In the genomic region with DNA sequence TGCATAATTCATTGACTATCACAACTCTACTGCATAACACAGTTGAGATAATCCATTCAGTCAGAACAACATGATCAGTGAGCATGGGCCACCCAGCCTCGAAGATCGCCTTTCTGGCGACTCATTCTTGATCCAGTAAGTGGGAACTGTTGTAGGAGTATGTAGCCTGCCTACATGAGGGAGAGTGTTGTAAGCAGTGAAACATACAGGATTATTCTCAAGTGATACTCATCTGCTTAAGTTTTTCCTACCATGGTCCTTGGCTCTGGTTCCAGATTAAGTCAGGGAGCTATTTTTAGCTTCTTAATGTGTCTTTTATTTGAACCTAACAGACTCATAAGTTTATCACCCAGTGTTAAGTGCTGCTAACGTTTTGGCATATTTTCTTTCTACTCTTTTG, we compare ENCODE assay signal across 14 cellular contexts. TPM values are rescaled to one million over a fixed set of nuclear protein-coding genes. Genes with fewer than 3 reads are reported as not detected.
DNase-seq lines count a peak whose midpoint lies in the region; TF ChIP-seq lines count a peak whose summit lies in the region.
"Had no signal": no experiment of that assay in that cellular context is flagged by ENCODE, and none has a peak within 500 bp of the region (broad histone marks: within the 10 kb centered on the region; RNA-seq: fewer than 3 reads in every experiment).

No MANE protein-coding gene starts in this region.

- no peaks in the 10 kb centered on the region for H3K27me3 ChIP-seq in Loucy (ENCODE audit: insufficient read depth, low read length, poor library complexity, severe bottlenecking)
- no peaks in the 10 kb centered on the region for H3K27me3 ChIP-seq in endodermal cell (ENCODE audit: control insufficient read depth, insufficient read depth, low read length, poor library complexity, severe bottlenecking)
- H3K27me3 ChIP-seq: esophagus squamous epithelium had no signal

- peak overlapping the region; percentile 3 for H3K4me2 ChIP-seq in Loucy (ENCODE audit: low read depth, low read length, poor library complexity, severe bottlenecking)
- H3K4me2 ChIP-seq: PC-9 had no signal

- peaks cover 14% of the 10 kb centered on the region for H3K4me1 ChIP-seq in Loucy (ENCODE audit: insufficient read depth, low read length, poor library complexity, severe bottlenecking)
- H3K4me1 ChIP-seq in endodermal cell (ENCODE audit: control insufficient read depth, insufficient read depth, low read length), result no peaks in the 10 kb centered on the region

- H3K36me3 Mint-ChIP-seq in endodermal cell (ENCODE audit: low read depth), result peaks cover 77% of the 10 kb centered on the region
- H3K36me3 Mint-ChIP-seq in activated naive CD4-positive, alpha-beta T cell treated with anti-CD3 and anti-CD28 coated beads, Interleukin-2, amount 10 ng/mL, durations not matched to agents 7 days and 5 days, result peaks cover 36% of the 10 kb centered on the region

- H3K79me2 ChIP-seq in Loucy (ENCODE audit: insufficient read depth, low read length), result peaks cover 63% of the 10 kb centered on the region

- CTCF ChIA-PET in activated naive CD4-positive, alpha-beta T cell treated with anti-CD3 and anti-CD28 coated beads, Interleukin-2, amount 10 ng/mL, durations not matched to agents 7 days and 5 days (lab: Charles Lee), result no interaction called here

- H3K9me2 ChIP-seq in Loucy (replicated peaks; ENCODE audit: low read depth, low read length), result no peaks in the 10 kb centered on the region

- no peak overlapping the region for H3K27ac ChIP-seq in endodermal cell (ENCODE audit: low read depth, low read length)
- H3K27ac ChIP-seq: esophagus squamous epithelium, PC-9 had no signal

- H3K9me3 ChIP-seq in Loucy (ENCODE audit: insufficient read depth, low read depth, low read length), result no peaks in the 10 kb centered on the region
- H3K9me3 ChIP-seq in endodermal cell (ENCODE audit: control insufficient read depth, low read length), result no peaks in the 10 kb centered on the region
- H3K9me3 ChIP-seq: esophagus squamous epithelium had no signal

- H3K27me3 Mint-ChIP-seq in endodermal cell (ENCODE audit: insufficient read depth), result no peaks in the 10 kb centered on the region
- no peaks in the 10 kb centered on the region for H3K27me3 Mint-ChIP-seq in activated naive CD4-positive, alpha-beta T cell treated with anti-CD3 and anti-CD28 coated beads, Interleukin-2, amount 10 ng/mL, durations not matched to agents 7 days and 5 days
- H3K27me3 Mint-ChIP-seq: central memory CD8-positive, alpha-beta T cell; T-cell had no signal

- H3K4me3 Mint-ChIP-seq in endodermal cell, result no peak overlapping the region
- H3K4me3 Mint-ChIP-seq in activated naive CD4-positive, alpha-beta T cell treated with anti-CD3 and anti-CD28 coated beads, Interleukin-2, amount 10 ng/mL, durations not matched to agents 7 days and 5 days, result no peak overlapping the region
- H3K4me3 Mint-ChIP-seq: central memory CD8-positive, alpha-beta T cell; T-cell had no signal

- 96 to 100% methylated on average over 3 to 4 of the region's 4 CpGs for WGBS in endodermal cell (ENCODE audit: insufficient coverage in 1 of 2, insufficient read length in 1 of 2), 2 experiments

- peaks cover 72% of the 10 kb centered on the region for H4K20me1 ChIP-seq in Loucy (ENCODE audit: insufficient read depth, low read length, poor library complexity, severe bottlenecking)

- H2AFZ ChIP-seq in Loucy (ENCODE audit: low read length), result no peak overlapping the region
- H2AFZ ChIP-seq: PC-9 had no signal

- H3K4me3 ChIP-seq in Loucy (ENCODE audit: low read length, poor library complexity, severe bottlenecking) (no peak overlapping the region), endodermal cell (ENCODE audit: low read length) (no peak overlapping the region)
- H3K4me3 ChIP-seq: esophagus squamous epithelium, PC-9 had no signal

- H3K9me3 Mint-ChIP-seq in endodermal cell, result no peaks in the 10 kb centered on the region
- no peaks in the 10 kb centered on the region for H3K9me3 Mint-ChIP-seq in activated naive CD4-positive, alpha-beta T cell treated with anti-CD3 and anti-CD28 coated beads, Interleukin-2, amount 10 ng/mL, durations not matched to agents 7 days and 5 days
- H3K9me3 Mint-ChIP-seq: central memory CD8-positive, alpha-beta T cell; T-cell had no signal

- DNase-seq in EL, result peak; percentile 34
- no peak for DNase-seq in endodermal cell
- DNase-seq in myocyte (ENCODE audit: low read depth), result peak; percentile 83
- no peak for DNase-seq in stimulated activated CD4-positive, alpha-beta T cell treated with anti-CD3 and anti-CD28 coated beads, Interleukin-12 subunit alpha, Interleukin-12 subunit beta, amount 100 ng/mL, for 4 hours
- DNase-seq in activated naive CD4-positive, alpha-beta T cell treated with anti-CD3 and anti-CD28 coated beads, Interleukin-2, amount 10 ng/mL, durations not matched to agents 7 days and 5 days, result no peak
- DNase-seq in activated gamma-delta T cell treated with Interleukin-2 at 50 U/mL for 16 hours, result no peak
- DNase-seq: esophagus squamous epithelium, kidney glomerular epithelial cell, NCI-H1417, PC-9, retina, T-cell had no signal

- TF ChIP-seq CTCF in Loucy (conservative IDR thresholded peaks at IDR 0.05; ENCODE audit: low read length), result no peak
- no peak for TF ChIP-seq CTCF in endodermal cell (conservative IDR thresholded peaks at IDR 0.05)

- H3K9ac ChIP-seq in Loucy (ENCODE audit: low read depth, low read length, poor library complexity, severe bottlenecking) (no peak overlapping the region), endodermal cell (ENCODE audit: extremely low read depth, low read length, poor library complexity, severe bottlenecking) (no peak overlapping the region)

- H3K36me3 ChIP-seq in Loucy (ENCODE audit: insufficient read depth, low read length) (peaks cover 78% of the 10 kb centered on the region), endodermal cell (ENCODE audit: control insufficient read depth, insufficient read depth, low read length) (peaks cover 93% of the 10 kb centered on the region)

- H3K27ac Mint-ChIP-seq in endodermal cell, result peak overlapping the region; percentile 26
- H3K27ac Mint-ChIP-seq in activated naive CD4-positive, alpha-beta T cell treated with anti-CD3 and anti-CD28 coated beads, Interleukin-2, amount 10 ng/mL, durations not matched to agents 7 days and 5 days, result no peak overlapping the region
- H3K27ac Mint-ChIP-seq: T-cell had no signal

- H3K4me1 Mint-ChIP-seq in endodermal cell, result no peaks in the 10 kb centered on the region
- peaks cover 6% of the 10 kb centered on the region for H3K4me1 Mint-ChIP-seq in activated naive CD4-positive, alpha-beta T cell treated with anti-CD3 and anti-CD28 coated beads, Interleukin-2, amount 10 ng/mL, durations not matched to agents 7 days and 5 days

- no peaks in the 10 kb centered on the region for H3F3A ChIP-seq in Loucy (ENCODE audit: low read depth)

RNA-seq across cellular contexts. Expression of gene TNPO1, which starts 44.0 kb away (rescaled TPM):
- total RNA-seq in endodermal cell (100 to 1,000 TPM; 133 to 141 TPM), myocyte (295 and 409 TPM in 2 replicates)
- 144 TPM for polyA plus RNA-seq in endodermal cell (2013, experiment 1 of 2)
- polyA plus RNA-seq in endodermal cell (2013, experiment 2 of 2), result 144 TPM
- polyA plus RNA-seq in myocyte (2012), result 79.9 TPM

Comparison
In these comparisons a context has a peak if more than half of its experiments do, and no peak if none do; other contexts are left out.
1. DNase-seq: peak in EL (single experiment) and myocyte (single experiment); none in endodermal cell (single experiment), stimulated activated CD4-positive, alpha-beta T cell treated with anti-CD3 and anti-CD28 coated beads, Interleukin-12 subunit alpha, Interleukin-12 subunit beta, amount 100 ng/mL, for 4 hours (single experiment), activated naive CD4-positive, alpha-beta T cell treated with anti-CD3 and anti-CD28 coated beads, Interleukin-2, amount 10 ng/mL, durations not matched to agents 7 days and 5 days (single experiment) and activated gamma-delta T cell treated with Interleukin-2 at 50 U/mL for 16 hours (single experiment).